ENCODE assay signal across 19 cellular contexts in the genomic region with DNA sequence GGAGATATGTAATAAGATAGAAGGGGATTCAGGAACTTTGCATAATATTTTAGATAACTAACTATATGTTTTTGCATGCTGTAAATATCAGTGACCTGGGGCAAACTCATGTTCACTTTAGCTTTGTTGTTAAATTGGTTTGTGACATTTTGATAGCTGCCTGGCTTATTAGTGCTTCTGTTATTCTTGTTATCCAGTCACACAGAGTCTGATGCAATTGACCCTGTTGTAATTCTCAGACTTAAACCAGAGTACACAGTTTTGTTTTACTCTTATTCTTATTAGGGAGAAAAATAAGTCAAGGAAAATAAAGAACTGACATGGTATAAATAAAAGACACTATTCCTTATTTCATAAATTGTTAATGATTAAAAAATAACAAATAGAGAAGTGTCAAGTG.
"Had no signal": no experiment of that assay in that cellular context is flagged by ENCODE, and none has a peak within 500 bp of the region (broad histone marks: within the 10 kb centered on the region; RNA-seq: fewer than 3 reads in every experiment).

No MANE protein-coding gene starts in this region.

- H3K36me3 Mint-ChIP-seq: natural killer cell, T-cell had no signal

- H3K4me1 ChIP-seq: testis, upper lobe of left lung had no signal

- H3K27ac Mint-ChIP-seq: activated naive CD8-positive, alpha-beta T cell treated with anti-CD3 and anti-CD28 coated beads, Interleukin-2, amount 50 U/mL, for 24 hours; natural killer cell; stimulated activated naive CD8-positive, alpha-beta T cell treated with anti-CD3 and anti-CD28 coated beads, Interleukin-15, Interleukin-2, amounts not matched to agents 100 ng/mL and 50 ng/mL, for 24 hours; T-cell had no signal

- H3K27me3 Mint-ChIP-seq: activated naive CD8-positive, alpha-beta T cell treated with anti-CD3 and anti-CD28 coated beads, Interleukin-2, amount 50 U/mL, for 24 hours; stimulated activated naive CD8-positive, alpha-beta T cell treated with anti-CD3 and anti-CD28 coated beads, Interleukin-15, Interleukin-2, amounts not matched to agents 100 ng/mL and 50 ng/mL, for 24 hours; T-cell had no signal

- H3K36me3 ChIP-seq: neutrophil, upper lobe of left lung had no signal

- H3K27ac ChIP-seq: neutrophil, SK-N-MC, testis, upper lobe of left lung had no signal

- H3K4me3 Mint-ChIP-seq: activated naive CD8-positive, alpha-beta T cell treated with anti-CD3 and anti-CD28 coated beads, Interleukin-2, amount 50 U/mL, for 24 hours; natural killer cell; stimulated activated naive CD8-positive, alpha-beta T cell treated with anti-CD3 and anti-CD28 coated beads, Interleukin-15, Interleukin-2, amounts not matched to agents 100 ng/mL and 50 ng/mL, for 24 hours; T-cell had no signal

- H3K9me3 ChIP-seq: neutrophil, testis had no signal

- H3K4me3 ChIP-seq: SK-N-MC, testis, upper lobe of left lung had no signal

- DNase-seq: activated CD4-positive, alpha-beta T cell treated with anti-CD3 and anti-CD28 coated beads, Interleukin-2, amount 50 U/mL, for 4 hours; activated CD4-positive, CD25-positive, alpha-beta regulatory T cell treated with anti-CD3 and anti-CD28 coated beads, Interleukin-2, amount 50 U/mL, for 72 hours; activated naive CD4-positive, alpha-beta T cell treated with Interleukin-2 at 50 U/mL for 16 hours; activated naive CD8-positive, alpha-beta T cell treated with anti-CD3 and anti-CD28 coated beads, Interleukin-2, amount 50 U/mL, for 24 hours; activated T-cell treated with anti-CD3 and anti-CD28 coated beads for 4 hours; hypothalamus; left ventricle myocardium superior; mesendoderm; natural killer cell; retina; stimulated activated CD4-positive, alpha-beta T cell treated with anti-CD3 and anti-CD28 coated beads, Interleukin-4, amount 100 ng/mL, for 4 hours; T-cell; T-helper 9 cell; testis; upper lobe of left lung had no signal

- ATAC-seq: activated naive CD8-positive, alpha-beta T cell treated with anti-CD3 and anti-CD28 coated beads, Interleukin-2, amount 50 U/mL, for 24 hours; esophagus mucosa; left ventricle myocardium superior; natural killer cell; T-cell had no signal

- H3K27me3 ChIP-seq: neutrophil, testis, upper lobe of left lung had no signal
